21 cellular contexts compared by ENCODE assay signal in the genomic region with DNA sequence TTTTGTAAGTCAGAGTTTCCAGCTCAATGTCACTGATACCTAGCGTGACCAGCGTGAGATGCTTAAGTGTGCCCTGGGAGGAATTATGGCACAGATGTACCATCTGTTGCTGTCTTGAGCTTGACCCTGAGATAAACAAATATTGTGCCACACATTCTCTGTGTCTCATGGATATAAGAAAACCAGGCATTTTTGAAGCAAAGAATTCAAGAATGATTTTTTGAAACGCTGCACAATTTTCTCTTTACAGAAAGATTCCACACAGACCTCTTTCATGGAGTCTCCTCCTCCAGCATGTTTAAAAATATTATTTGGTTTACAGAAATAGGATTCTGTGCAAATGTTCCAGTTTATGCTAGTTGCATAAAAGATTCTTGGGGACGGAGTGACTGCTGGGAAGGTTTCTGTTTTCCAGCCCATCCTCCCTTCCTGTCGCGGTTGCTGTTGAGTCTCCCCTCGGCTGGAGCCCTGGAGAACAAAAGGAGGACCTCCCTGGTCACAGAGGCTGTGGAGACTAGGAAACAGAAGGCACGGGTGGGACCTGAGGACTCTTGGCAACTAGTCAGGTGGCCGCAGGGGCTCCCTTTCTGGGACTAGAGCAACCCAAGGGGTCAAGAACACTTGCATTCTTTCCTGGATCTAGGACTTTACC.
"Had no signal": no experiment of that assay in that cellular context is flagged by ENCODE, and none has a peak within 500 bp of the region (broad histone marks: within the 10 kb centered on the region; RNA-seq: fewer than 3 reads in every experiment).

No MANE protein-coding gene starts in this region.

- H3K27me3 ChIP-seq: brain microvascular endothelial cell, esophagus squamous epithelium, pancreas, suprapubic skin, upper lobe of right lung had no signal

- ATAC-seq: activated CD4-positive, CD25-positive, alpha-beta regulatory T cell treated with anti-CD3 and anti-CD28 coated beads, Interleukin-2, amount 50 U/mL, for 24 hours; activated naive CD8-positive, alpha-beta T cell treated with anti-CD3 and anti-CD28 coated beads, Interleukin-2, amount 50 U/mL, for 24 hours; activated T-cell treated with anti-CD3 and anti-CD28 coated beads, Interleukin-2, amount 50 U/mL, for 4 hours; left ventricle myocardium superior; pancreas; stimulated activated naive CD8-positive, alpha-beta T cell treated with anti-CD3 and anti-CD28 coated beads, Interleukin-15, Interleukin-2, amounts not matched to agents 100 U/mL and 50 U/mL, for 24 hours; upper lobe of right lung had no signal

- H3K4me1 ChIP-seq: esophagus squamous epithelium, pancreas, suprapubic skin, upper lobe of right lung had no signal

- H3K9me3 ChIP-seq: esophagus squamous epithelium, pancreas, suprapubic skin, upper lobe of right lung had no signal

- FAIRE-seq: endothelial cell of umbilical vein, keratinocyte, pancreas had no signal

- DNase-seq: activated CD4-positive, alpha-beta T cell treated with anti-CD3 and anti-CD28 coated beads, Interleukin-2, amount 10 ng/mL, durations not matched to agents 7 days and 5 days; activated CD8-positive, alpha-beta memory T cell treated with anti-CD3 and anti-CD28 coated beads, Interleukin-2, amount 50 U/mL, for 4 hours; activated effector memory CD4-positive, alpha-beta T cell treated with Interleukin-2 at 50 U/mL for 16 hours; activated naive CD4-positive, alpha-beta T cell treated with anti-CD3 and anti-CD28 coated beads, Interleukin-2, amount 10 ng/mL, durations not matched to agents 7 days and 5 days; activated naive CD8-positive, alpha-beta T cell treated with anti-CD3 and anti-CD28 coated beads, Interleukin-2, amount 50 U/mL, for 24 hours; activated T-cell treated with anti-CD3 and anti-CD28 coated beads, Interleukin-2, amount 50 U/mL, for 4 hours; aorta; brain microvascular endothelial cell; cerebellar nuclear complex; effector CD8-positive, alpha-beta T cell; esophagus squamous epithelium; left ventricle myocardium superior; pancreas; retina; stimulated activated CD4-positive, alpha-beta T cell treated with anti-CD3 and anti-CD28 coated beads, Interleukin-2, amount 100 ng/mL, for 24 hours; stimulated activated naive CD8-positive, alpha-beta T cell treated with anti-CD3 and anti-CD28 coated beads, Interleukin-15, Interleukin-2, amounts not matched to agents 100 U/mL and 50 U/mL, for 24 hours; upper lobe of right lung had no signal

- H3K4me3 ChIP-seq: esophagus squamous epithelium, pancreas, suprapubic skin, upper lobe of right lung had no signal

- H3K36me3 ChIP-seq: brain microvascular endothelial cell, pancreas, suprapubic skin, upper lobe of right lung had no signal

- H3K27ac ChIP-seq: brain microvascular endothelial cell, esophagus squamous epithelium, pancreas, suprapubic skin, upper lobe of right lung had no signal
